Comparison of ENCODE assay signal across 8 cellular contexts in genomic region chr4:49149006-49149975, GRCh38.
DNase-seq lines count a peak whose midpoint lies in the region; ATAC-seq, FAIRE-seq and TF ChIP-seq lines count a peak whose summit lies in the region.
"Not testable (repeated sequence)": the region's sequence is repeated elsewhere in the genome, so short reads cannot be mapped to it uniquely, and the experiment has no call there.

No MANE protein-coding gene starts in this region.

- not testable (repeated sequence) for H3K27ac ChIP-seq in endothelial cell of umbilical vein (ENCODE audit: insufficient read depth, low read depth, low read length)

- H3K9me3 Mint-ChIP-seq in activated CD4-positive, alpha-beta T cell treated with anti-CD3 and anti-CD28 coated beads for 36 hours (ENCODE audit: low read depth): peaks cover 67% of the 10 kb centered on the region

- not testable (repeated sequence) for H3K79me2 ChIP-seq in endothelial cell of umbilical vein (ENCODE audit: control insufficient read depth, insufficient read depth, low read length)

- not testable (repeated sequence) for H3K9me1 ChIP-seq in endothelial cell of umbilical vein (replicated peaks; ENCODE audit: control insufficient read depth, extremely low read depth, insufficient read depth, low read length)

- intact Hi-C loops in activated CD4-positive, alpha-beta T cell treated with anti-CD3 and anti-CD28 coated beads for 36 hours (cut with DNase I, micrococcal nuclease): loop anchor here in 1 of 2 experiments (10.0 kb wide), 1 partner anchor 54 kb away; no protein-coding TSS in a partner anchor
- intact Hi-C loops in endothelial cell of umbilical vein (cut with micrococcal nuclease): not testable (repeated sequence)

- BruUV-seq in endothelial cell of umbilical vein (replicated peaks; lab: Mats Ljungman, UMichigan): not testable (repeated sequence)

- H3K4me2 ChIP-seq in endothelial cell of umbilical vein (ENCODE audit: insufficient read depth, low read length): not testable (repeated sequence)

- TF ChIP-seq CTCF in endothelial cell of umbilical vein (IDR thresholded peaks at IDR 0.05; ENCODE audit: extremely low read depth in 1 of 2, insufficient read depth in 1 of 2, low read depth in 1 of 2, low read length in 2 of 2); retinal pigment epithelial cell (conservative IDR thresholded peaks at IDR 0.05; ENCODE audit: low read depth, low read length): not testable (repeated sequence)

- H4K20me1 ChIP-seq in endothelial cell of umbilical vein (replicated peaks; ENCODE audit: control insufficient read depth, extremely low read depth, insufficient read depth, low read length): not testable (repeated sequence)

- H3K36me3 ChIP-seq in endothelial cell of umbilical vein (ENCODE audit: control insufficient read depth in 2 of 2, extremely low read depth in 1 of 2, insufficient read depth in 2 of 2, low read length in 2 of 2): not testable (repeated sequence)

- not testable (repeated sequence) for H3K4me3 Mint-ChIP-seq in activated CD4-positive, alpha-beta T cell treated with anti-CD3 and anti-CD28 coated beads for 36 hours

- dilution Hi-C loops in endothelial cell of umbilical vein (cut with MboI; ENCODE audit: extremely low pct_ligation_motif_present, low sequenced_read_pairs): not testable (repeated sequence)

- CTCF ChIA-PET in activated CD4-positive, alpha-beta T cell treated with anti-CD3 and anti-CD28 coated beads for 36 hours (lab: Charles Lee); endothelial cell of umbilical vein (lab: Charles Lee): not testable (repeated sequence)

- not testable (repeated sequence) for TF ChIP-seq POLR2A in endothelial cell of umbilical vein (IDR thresholded peaks at IDR 0.05; ENCODE audit: low read depth, low read length)

- H3K27ac Mint-ChIP-seq in activated CD4-positive, alpha-beta T cell treated with anti-CD3 and anti-CD28 coated beads for 36 hours: not testable (repeated sequence)

- not testable (repeated sequence) for H3K27me3 ChIP-seq in endothelial cell of umbilical vein (ENCODE audit: control insufficient read depth in 2 of 2, insufficient read depth in 2 of 2, low read length in 2 of 2)

- not testable (repeated sequence) for H3K27me3 Mint-ChIP-seq in activated CD4-positive, alpha-beta T cell treated with anti-CD3 and anti-CD28 coated beads for 36 hours

- H3K4me1 ChIP-seq in endothelial cell of umbilical vein (ENCODE audit: control insufficient read depth, extremely low read depth, insufficient read depth, low read length): not testable (repeated sequence)

- H3K9me3 ChIP-seq in endothelial cell of umbilical vein (replicated peaks; ENCODE audit: control insufficient read depth, insufficient read depth, low read length): peaks cover 55% of the 10 kb centered on the region

- H3K4me3 ChIP-seq in endothelial cell of umbilical vein (replicated peaks in 1 of 3; ENCODE audit: insufficient read depth in 1 of 3, low read depth in 1 of 3, low read length in 3 of 3); retinal pigment epithelial cell (ENCODE audit: low read length): not testable (repeated sequence)

- H2AFZ ChIP-seq in endothelial cell of umbilical vein (ENCODE audit: low read depth, low read length): not testable (repeated sequence)

- peak; percentile 54 for DNase-seq in CMK (ENCODE audit: low read depth)
- peak; percentile 78 for DNase-seq in HS-5 (ENCODE audit: low read depth)
- DNase-seq in activated CD4-positive, alpha-beta T cell treated with anti-CD3 and anti-CD28 coated beads for 36 hours: not testable (repeated sequence)
- DNase-seq in endothelial cell of umbilical vein (ENCODE audit: low read depth, low spot score): peak; percentile 99
- peak; percentile 89 for DNase-seq in inferior parietal cortex (ENCODE audit: extremely low spot score)
- peak; percentile 53 for DNase-seq in retinal pigment epithelial cell (ENCODE audit: low read depth)

- H3K36me3 Mint-ChIP-seq in activated CD4-positive, alpha-beta T cell treated with anti-CD3 and anti-CD28 coated beads for 36 hours (ENCODE audit: low read depth): peaks cover 53% of the 10 kb centered on the region

- not testable (repeated sequence) for H3K9ac ChIP-seq in endothelial cell of umbilical vein (replicated peaks; ENCODE audit: extremely low read depth, insufficient read depth, low read length)

- FAIRE-seq in endothelial cell of umbilical vein (lab: Jason Lieb, UNC): not testable (repeated sequence)

- POLR2A ChIA-PET in activated CD4-positive, alpha-beta T cell treated with anti-CD3 and anti-CD28 coated beads for 36 hours (lab: Charles Lee); endothelial cell of umbilical vein (lab: Charles Lee): not testable (repeated sequence)

- H3K4me1 Mint-ChIP-seq in activated CD4-positive, alpha-beta T cell treated with anti-CD3 and anti-CD28 coated beads for 36 hours: not testable (repeated sequence)

- ATAC-seq in GM19452 (IDR thresholded peaks at IDR 0.05; ENCODE audit: unreplicated experiment) (peak; percentile 74), HG02870 (IDR thresholded peaks at IDR 0.05; ENCODE audit: unreplicated experiment) (peak; percentile 73)
- ATAC-seq in activated CD4-positive, alpha-beta T cell treated with anti-CD3 and anti-CD28 coated beads for 36 hours: peak; percentile 80
